Comparison of ENCODE assay signal across 8 cellular contexts in genomic region chrX:129115104-129115503, GRCh38.
DNase-seq lines count a peak whose midpoint lies in the region; ATAC-seq and TF ChIP-seq lines count a peak whose summit lies in the region.

No MANE protein-coding gene starts in this region.

- no peaks in the 10 kb centered on the region for H4K20me1 ChIP-seq in PC-9 (ENCODE audit: insufficient read depth)

- BruUV-seq in PC-9 (replicated peaks; lab: Mats Ljungman, UMichigan) = no TSS peak

- H3K27me3 ChIP-seq in PC-9 (ENCODE audit: insufficient read depth, low read depth) (peaks cover 16% of the 10 kb centered on the region), gastroesophageal sphincter (no peaks in the 10 kb centered on the region), uterus (no peaks in the 10 kb centered on the region)

- intact Hi-C loops in PC-9 (cut with micrococcal nuclease; ENCODE audit: unreplicated experiment) (no loop called here), uterus (cut with DNase I; ENCODE audit: low total_unique reads) (no loop called here)

- H3K9me3 ChIP-seq in PC-9 (ENCODE audit: insufficient read depth, low read depth) = no peaks in the 10 kb centered on the region
- no peaks in the 10 kb centered on the region for H3K9me3 ChIP-seq in gastroesophageal sphincter
- no peaks in the 10 kb centered on the region for H3K9me3 ChIP-seq in uterus

- POLR2A ChIA-PET in PC-9 (lab: Charles Lee; ENCODE audit: unreplicated experiment) = no interaction called here

- WGBS in gastroesophageal sphincter (ENCODE audit: low coverage in 1 of 2), 2 donors = no CpG with 5 or more reads among the region's 1 CpG

- TF ChIP-seq CTCF in PC-9 (conservative IDR thresholded peaks at IDR 0.05) (peak; percentile 65), gastroesophageal sphincter (IDR thresholded peaks at IDR 0.05) (no peak), uterus (IDR thresholded peaks at IDR 0.05) (no peak)

- H2AFZ ChIP-seq in PC-9 = no peak overlapping the region

- TF ChIP-seq EP300 in gastroesophageal sphincter (IDR thresholded peaks at IDR 0.05) = no peak

- CTCF ChIA-PET in PC-9 (lab: Charles Lee) = no interaction called here

- no peak overlapping the region for H3K4me2 ChIP-seq in PC-9

- no peaks in the 10 kb centered on the region for H3K9me2 ChIP-seq in PC-9 (ENCODE audit: insufficient read depth)

- H3F3A ChIP-seq in PC-9 (ENCODE audit: insufficient read depth, low read depth) = no peaks in the 10 kb centered on the region

- ATAC-seq in GM18517 (IDR thresholded peaks at IDR 0.05; ENCODE audit: unreplicated experiment) = peak; percentile 81
- peak; percentile 88 for ATAC-seq in HG03159 (IDR thresholded peaks at IDR 0.05; ENCODE audit: unreplicated experiment)
- ATAC-seq in activated CD4-positive, CD25-positive, alpha-beta regulatory T cell treated with anti-CD3 and anti-CD28 coated beads, Interleukin-2, amount 50 U/mL, for 24 hours = no peak
- no peak for ATAC-seq in gastroesophageal sphincter

- H3K4me3 ChIP-seq in PC-9 = no peak overlapping the region
- no peak overlapping the region for H3K4me3 ChIP-seq in gastroesophageal sphincter
- no peak overlapping the region for H3K4me3 ChIP-seq in uterus

- H3K79me2 ChIP-seq in PC-9 (ENCODE audit: low read depth) = no peaks in the 10 kb centered on the region

- H3K36me3 ChIP-seq in PC-9 (ENCODE audit: low read depth) (no peaks in the 10 kb centered on the region), gastroesophageal sphincter (no peaks in the 10 kb centered on the region), uterus (no peaks in the 10 kb centered on the region)

- in situ Hi-C loops in Caki2 (cut with HindIII; ENCODE audit: low pct_unique_long_range_greater_than_20kb, low sequenced_read_pairs) = no loop called here

- H3K27ac ChIP-seq in PC-9 = no peak overlapping the region
- no peak overlapping the region for H3K27ac ChIP-seq in gastroesophageal sphincter
- no peak overlapping the region for H3K27ac ChIP-seq in uterus

- H3K4me1 ChIP-seq in PC-9 (replicated peaks; ENCODE audit: insufficient read depth) = no peaks in the 10 kb centered on the region
- no peaks in the 10 kb centered on the region for H3K4me1 ChIP-seq in gastroesophageal sphincter
- no peaks in the 10 kb centered on the region for H3K4me1 ChIP-seq in uterus

- peak; percentile 19 for DNase-seq in Caki2 (ENCODE audit: low read depth)
- DNase-seq in PC-9 = peak in 1 of 2 experiments; percentile 14
- DNase-seq in glomerular endothelial cell (ENCODE audit: extremely low read depth, low read depth, low spot score) = peak; percentile 1
- no peak for DNase-seq in uterus

- TF ChIP-seq POLR2A in gastroesophageal sphincter (IDR thresholded peaks at IDR 0.05) (no peak), uterus (IDR thresholded peaks at IDR 0.05) (no peak)

Comparison
In these comparisons a context has a peak if more than half of its experiments do, and no peak if none do; other contexts are left out.
1. DNase-seq: peak in Caki2 (single experiment) and glomerular endothelial cell (single experiment); none in uterus (0 of 2).
2. ATAC-seq: peak in GM18517 (single experiment) and HG03159 (single experiment); none in activated CD4-positive, CD25-positive, alpha-beta regulatory T cell treated with anti-CD3 and anti-CD28 coated beads, Interleukin-2, amount 50 U/mL, for 24 hours (0 of 2) and gastroesophageal sphincter (single experiment).